2 cellular contexts compared by ENCODE assay signal in the genomic region with DNA sequence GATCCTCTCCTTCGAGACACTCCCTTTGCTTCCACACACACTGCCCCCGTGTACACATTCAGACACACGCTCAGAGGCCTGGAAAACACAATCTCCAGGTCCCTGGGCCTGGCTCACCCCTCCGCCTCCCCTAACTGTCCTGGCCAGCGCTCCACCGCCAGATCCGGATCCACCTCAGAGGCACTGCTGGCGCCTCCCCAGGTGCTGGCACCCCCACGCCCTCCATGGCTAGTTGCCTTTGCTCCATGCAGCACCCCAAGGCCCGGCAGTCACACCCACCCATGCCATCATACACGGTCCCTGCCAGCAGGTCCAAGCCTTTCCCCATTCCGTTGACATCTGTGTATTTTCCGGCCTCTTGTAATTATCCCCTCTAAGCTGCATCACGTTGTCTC.
TF ChIP-seq lines count a peak whose summit lies in the region.

No MANE protein-coding gene starts in this region.

TF ChIP-seq in GM23338, 12 proteins besides CTCF, POLR2A, EP300 and RAD21:
- TF ChIP-seq POLR2AphosphoS5 (IDR thresholded peaks at IDR 0.05; ENCODE audit: low read depth) (no peak), EZH2phosphoT487 (IDR thresholded peaks at IDR 0.05; ENCODE audit: unreplicated experiment) (no peak), CREB1 (CRISPR knock-in tag; IDR thresholded peaks at IDR 0.05; ENCODE audit: low read depth) (no peak), EZH2 (IDR thresholded peaks at IDR 0.05; ENCODE audit: low read depth, unreplicated experiment) (no peak), ZNF331 (CRISPR knock-in tag; IDR thresholded peaks at IDR 0.05; ENCODE audit: low read depth) (no peak)
- TF ChIP-seq, protein P1, sequence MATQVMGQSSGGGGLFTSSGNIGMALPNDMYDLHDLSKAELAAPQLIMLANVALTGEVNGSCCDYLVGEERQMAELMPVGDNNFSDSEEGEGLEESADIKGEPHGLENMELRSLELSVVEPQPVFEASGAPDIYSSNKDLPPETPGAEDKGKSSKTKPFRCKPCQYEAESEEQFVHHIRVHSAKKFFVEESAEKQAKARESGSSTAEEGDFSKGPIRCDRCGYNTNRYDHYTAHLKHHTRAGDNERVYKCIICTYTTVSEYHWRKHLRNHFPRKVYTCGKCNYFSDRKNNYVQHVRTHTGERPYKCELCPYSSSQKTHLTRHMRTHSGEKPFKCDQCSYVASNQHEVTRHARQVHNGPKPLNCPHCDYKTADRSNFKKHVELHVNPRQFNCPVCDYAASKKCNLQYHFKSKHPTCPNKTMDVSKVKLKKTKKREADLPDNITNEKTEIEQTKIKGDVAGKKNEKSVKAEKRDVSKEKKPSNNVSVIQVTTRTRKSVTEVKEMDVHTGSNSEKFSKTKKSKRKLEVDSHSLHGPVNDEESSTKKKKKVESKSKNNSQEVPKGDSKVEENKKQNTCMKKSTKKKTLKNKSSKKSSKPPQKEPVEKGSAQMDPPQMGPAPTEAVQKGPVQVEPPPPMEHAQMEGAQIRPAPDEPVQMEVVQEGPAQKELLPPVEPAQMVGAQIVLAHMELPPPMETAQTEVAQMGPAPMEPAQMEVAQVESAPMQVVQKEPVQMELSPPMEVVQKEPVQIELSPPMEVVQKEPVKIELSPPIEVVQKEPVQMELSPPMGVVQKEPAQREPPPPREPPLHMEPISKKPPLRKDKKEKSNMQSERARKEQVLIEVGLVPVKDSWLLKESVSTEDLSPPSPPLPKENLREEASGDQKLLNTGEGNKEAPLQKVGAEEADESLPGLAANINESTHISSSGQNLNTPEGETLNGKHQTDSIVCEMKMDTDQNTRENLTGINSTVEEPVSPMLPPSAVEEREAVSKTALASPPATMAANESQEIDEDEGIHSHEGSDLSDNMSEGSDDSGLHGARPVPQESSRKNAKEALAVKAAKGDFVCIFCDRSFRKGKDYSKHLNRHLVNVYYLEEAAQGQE (IDR thresholded peaks at IDR 0.05; ENCODE audit: unreplicated experiment): no peak

TF ChIP-seq in HepG2, 621 proteins besides CTCF, POLR2A, EP300 and RAD21:
- TF ChIP-seq, protein P2, sequence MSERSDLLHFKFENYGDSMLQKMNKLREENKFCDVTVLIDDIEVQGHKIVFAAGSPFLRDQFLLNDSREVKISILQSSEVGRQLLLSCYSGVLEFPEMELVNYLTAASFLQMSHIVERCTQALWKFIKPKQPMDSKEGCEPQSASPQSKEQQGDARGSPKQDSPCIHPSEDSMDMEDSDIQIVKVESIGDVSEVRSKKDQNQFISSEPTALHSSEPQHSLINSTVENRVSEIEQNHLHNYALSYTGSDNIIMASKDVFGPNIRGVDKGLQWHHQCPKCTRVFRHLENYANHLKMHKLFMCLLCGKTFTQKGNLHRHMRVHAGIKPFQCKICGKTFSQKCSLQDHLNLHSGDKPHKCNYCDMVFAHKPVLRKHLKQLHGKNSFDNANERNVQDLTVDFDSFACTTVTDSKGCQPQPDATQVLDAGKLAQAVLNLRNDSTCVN (CRISPR knock-in tag; IDR thresholded peaks at IDR 0.05; ENCODE audit: borderline replicate concordance): 0 out of 2 replicates have a peak, but pooled peaks have one; percentile 13
- TF ChIP-seq, protein P3, sequence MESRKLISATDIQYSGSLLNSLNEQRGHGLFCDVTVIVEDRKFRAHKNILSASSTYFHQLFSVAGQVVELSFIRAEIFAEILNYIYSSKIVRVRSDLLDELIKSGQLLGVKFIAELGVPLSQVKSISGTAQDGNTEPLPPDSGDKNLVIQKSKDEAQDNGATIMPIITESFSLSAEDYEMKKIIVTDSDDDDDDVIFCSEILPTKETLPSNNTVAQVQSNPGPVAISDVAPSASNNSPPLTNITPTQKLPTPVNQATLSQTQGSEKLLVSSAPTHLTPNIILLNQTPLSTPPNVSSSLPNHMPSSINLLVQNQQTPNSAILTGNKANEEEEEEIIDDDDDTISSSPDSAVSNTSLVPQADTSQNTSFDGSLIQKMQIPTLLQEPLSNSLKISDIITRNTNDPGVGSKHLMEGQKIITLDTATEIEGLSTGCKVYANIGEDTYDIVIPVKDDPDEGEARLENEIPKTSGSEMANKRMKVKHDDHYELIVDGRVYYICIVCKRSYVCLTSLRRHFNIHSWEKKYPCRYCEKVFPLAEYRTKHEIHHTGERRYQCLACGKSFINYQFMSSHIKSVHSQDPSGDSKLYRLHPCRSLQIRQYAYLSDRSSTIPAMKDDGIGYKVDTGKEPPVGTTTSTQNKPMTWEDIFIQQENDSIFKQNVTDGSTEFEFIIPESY (CRISPR knock-in tag; IDR thresholded peaks at IDR 0.05): 0 out of 2 replicates have a peak, but pooled peaks have one; percentile 34
- TF ChIP-seq MBNL3 (CRISPR knock-in tag; conservative IDR thresholded peaks at IDR 0.05) (no peak), ZNF776 (CRISPR knock-in tag; IDR thresholded peaks at IDR 0.05) (0 out of 2 replicates have a peak, but pooled peaks have one; percentile 29), MED1 (CRISPR knock-in tag; IDR thresholded peaks at IDR 0.05) (0 out of 2 replicates have a peak, but pooled peaks have one; percentile 6), FOXA3 (CRISPR knock-in tag; IDR thresholded peaks at IDR 0.05) (no peak)
